In the genomic region with DNA sequence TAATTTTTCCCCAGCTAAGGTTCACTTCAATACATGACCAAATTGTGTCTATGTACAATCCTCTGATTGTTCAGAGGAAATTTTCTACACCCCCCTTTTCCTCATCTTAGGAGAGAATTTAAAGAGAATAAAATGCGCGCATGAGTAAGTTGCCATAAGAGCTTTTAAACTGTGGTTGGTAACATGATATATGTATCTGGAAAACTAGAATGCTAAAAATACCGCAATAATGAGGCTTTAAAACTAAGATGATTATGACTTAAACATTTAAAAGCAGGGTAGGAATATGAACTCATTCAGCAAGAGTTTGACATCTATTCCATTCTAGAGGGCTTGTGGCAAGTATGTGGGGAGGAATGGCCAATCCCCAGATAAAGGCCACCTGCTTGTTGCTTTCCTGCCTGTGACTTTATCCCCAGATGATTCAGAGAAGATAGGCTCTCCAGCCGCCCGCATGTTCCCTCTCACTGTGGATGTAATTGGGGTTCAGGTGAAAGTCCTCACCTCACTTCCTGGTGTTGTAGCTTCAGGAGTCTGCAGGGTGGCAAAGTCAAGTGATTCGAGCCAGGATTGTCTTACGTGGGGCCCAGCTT, we compare ENCODE assay signal across 14 cellular contexts. TPM values are rescaled to one million over a fixed set of nuclear protein-coding genes. Genes with fewer than 3 reads are reported as not detected.
DNase-seq lines count a peak whose midpoint lies in the region; ATAC-seq, FAIRE-seq and TF ChIP-seq lines count a peak whose summit lies in the region.
"Had no signal": no experiment of that assay in that cellular context is flagged by ENCODE, and none has a peak within 500 bp of the region (broad histone marks: within the 10 kb centered on the region; RNA-seq: fewer than 3 reads in every experiment).

No MANE protein-coding gene starts in this region.

- TF ChIP-seq EP300 in H1 (IDR thresholded peaks at IDR 0.05; ENCODE audit: borderline replicate concordance in 1 of 2, low read depth in 2 of 2, low read length in 2 of 2) (no peak), gastroesophageal sphincter (IDR thresholded peaks at IDR 0.05) (no peak)

- no peaks in the 10 kb centered on the region for H3K27me3 ChIP-seq in PC-9 (ENCODE audit: insufficient read depth, low read depth)
- no peaks in the 10 kb centered on the region for H3K27me3 ChIP-seq in H1 (replicated peaks in 1 of 4; ENCODE audit: control insufficient read depth in 3 of 4, extremely low read depth in 1 of 4, insufficient read depth in 3 of 4, low read length in 3 of 4)
- H3K27me3 ChIP-seq in parathyroid adenoma (ENCODE audit: control insufficient read depth, insufficient read depth, low read length), result no peaks in the 10 kb centered on the region
- H3K27me3 ChIP-seq in gastroesophageal sphincter, result peaks cover 8% of the 10 kb centered on the region
- H3K27me3 ChIP-seq: dorsolateral prefrontal cortex, upper lobe of right lung had no signal

- H3K4me2 ChIP-seq in PC-9 (0 out of 2 replicates have a peak overlapping the region, but pooled peaks have one; percentile 16), H1 (ENCODE audit: insufficient read depth in 1 of 2, low read depth in 2 of 2, low read length in 2 of 2) (no peak overlapping the region), parathyroid adenoma (ENCODE audit: low read length) (peak overlapping the region; percentile 20)

- DNase-seq in ELR (ENCODE audit: low read depth), result peak; percentile 64
- DNase-seq in PC-9, result peak; percentile 30 to 44
- DNase-seq in H1 (ENCODE audit: low read depth in 1 of 2, low spot score in 2 of 2), result no peak
- DNase-seq in activated CD4-positive, alpha-beta T cell treated with anti-CD3 and anti-CD28 coated beads, Interleukin-2, amount 50 U/mL, for 4 hours, result no peak
- DNase-seq: DMS153; dorsolateral prefrontal cortex; stimulated activated CD4-positive, alpha-beta T cell treated with anti-CD3 and anti-CD28 coated beads, Interleukin-2, amount 100 ng/mL, for 24 hours; stimulated activated CD8-positive, alpha-beta memory T cell treated with anti-CD3 and anti-CD28 coated beads, Interleukin-4, amount 100 ng/mL, for 48 hours; T-helper 9 cell; upper lobe of right lung had no signal

- H3K27ac ChIP-seq in PC-9 (no peak overlapping the region), H1 (ENCODE audit: low read depth, low read length) (no peak overlapping the region), parathyroid adenoma (peak overlapping the region; percentile 67), gastroesophageal sphincter (no peak overlapping the region)
- H3K27ac ChIP-seq: upper lobe of right lung had no signal

- H3K56ac ChIP-seq in H1 (replicated peaks; ENCODE audit: insufficient read length, low read depth, low read length), result no peak overlapping the region

- ATAC-seq in HG02759 (IDR thresholded peaks at IDR 0.05; ENCODE audit: unreplicated experiment) (no peak), GM19395 (IDR thresholded peaks at IDR 0.05; ENCODE audit: unreplicated experiment) (no peak), gastroesophageal sphincter (no peak)

- POLR2A ChIA-PET in PC-9 (lab: Charles Lee; ENCODE audit: unreplicated experiment), result interaction anchor here (0.6 kb wide), 1 partner anchor 255 kb away, joined by 11 read pairs; a partner anchor contains a TSS
- POLR2A ChIA-PET in H1 (lab: Charles Lee; ENCODE audit: partially characterized antibody), result no interaction called here

- H3F3A ChIP-seq in PC-9 (ENCODE audit: insufficient read depth, low read depth), result peaks cover 6% of the 10 kb centered on the region

- WGBS in H1 (ENCODE audit: extremely low coverage in 1 of 2, insufficient coverage in 1 of 2, insufficient read length in 1 of 2, insufficient replicate concordance in 2 of 2, low coverage in 1 of 2, low lambda C conversion rate in 2 of 2, missing lambda C conversion rate in 1 of 2), 2 experiments, result 84% methylated on average over 7 of the region's 7 CpGs; no CpG with 5 or more reads in 1 of the 2 experiments
- 88 to 89% methylated on average over 5 to 7 of the region's 7 CpGs for WGBS in gastroesophageal sphincter (ENCODE audit: low coverage in 1 of 2), 2 donors

- peak overlapping the region; percentile 29 for H4K91ac ChIP-seq in H1 (replicated peaks; ENCODE audit: insufficient read length, low read length)

- no peak overlapping the region for H2BK5ac ChIP-seq in H1 (ENCODE audit: low read depth, low read length)

- H3K36me3 ChIP-seq in PC-9 (ENCODE audit: low read depth) (no peaks in the 10 kb centered on the region), H1 (ENCODE audit: control insufficient read depth in 2 of 4, insufficient read depth in 4 of 4, low read length in 3 of 4) (no peaks in the 10 kb centered on the region), parathyroid adenoma (ENCODE audit: control insufficient read depth, insufficient read depth, low read length) (no peaks in the 10 kb centered on the region), gastroesophageal sphincter (no peaks in the 10 kb centered on the region)
- H3K36me3 ChIP-seq: upper lobe of right lung had no signal

- peak overlapping the region; percentile 21 for H3K4ac ChIP-seq in H1 (replicated peaks; ENCODE audit: insufficient read length, low read depth, low read length)

- H3K18ac ChIP-seq in H1 (ENCODE audit: extremely low read depth, low read length), result no peak overlapping the region

- intact Hi-C loops in PC-9 (cut with micrococcal nuclease; ENCODE audit: unreplicated experiment), result loop anchor here (1.0 kb wide), 3 partner anchors 59 to 501 kb away; no protein-coding TSS in a partner anchor

- H4K8ac ChIP-seq in H1 (ENCODE audit: extremely low read depth, insufficient read depth, low read length), result no peak overlapping the region

- H4K20me1 ChIP-seq in PC-9 (ENCODE audit: insufficient read depth) (no peaks in the 10 kb centered on the region), H1 (replicated peaks in 1 of 2; ENCODE audit: control insufficient read depth in 1 of 2, insufficient read depth in 2 of 2, low read length in 2 of 2) (no peaks in the 10 kb centered on the region)

- no peak overlapping the region for H2BK120ac ChIP-seq in H1 (replicated peaks; ENCODE audit: low read depth, low read length)

- no peak overlapping the region for H3K14ac ChIP-seq in H1 (ENCODE audit: insufficient read length)

- H3K9ac ChIP-seq in H1 (replicated peaks in 1 of 4; ENCODE audit: extremely low read depth in 1 of 4, low read depth in 3 of 4, low read length in 3 of 4) (no peak overlapping the region), parathyroid adenoma (no peak overlapping the region)

- H4K5ac ChIP-seq in H1 (ENCODE audit: insufficient read length, low read depth, low read length), result no peak overlapping the region

- H3K9me2 ChIP-seq in PC-9 (ENCODE audit: insufficient read depth), result no peaks in the 10 kb centered on the region

- H3K4me3 ChIP-seq in PC-9, result no peak overlapping the region
- no peak overlapping the region for H3K4me3 ChIP-seq in H1 (ENCODE audit: extremely low read depth in 1 of 4, insufficient read depth in 2 of 4, low read depth in 3 of 4, low read length in 4 of 4)
- no peak overlapping the region for H3K4me3 ChIP-seq in parathyroid adenoma (ENCODE audit: low read depth, low read length)
- no peak overlapping the region for H3K4me3 ChIP-seq in gastroesophageal sphincter
- H3K4me3 ChIP-seq: dorsolateral prefrontal cortex, upper lobe of right lung had no signal

- no peaks in the 10 kb centered on the region for H3K23me2 ChIP-seq in H1 (ENCODE audit: low read depth, low read length)

- TF ChIP-seq POLR2A in H1 (IDR thresholded peaks at IDR 0.05; ENCODE audit: control extremely low read depth in 1 of 2, low read depth in 2 of 2, low read length in 2 of 2) (no peak), gastroesophageal sphincter (IDR thresholded peaks at IDR 0.05) (no peak)

- no peaks in the 10 kb centered on the region for H3K79me1 ChIP-seq in H1 (ENCODE audit: low read depth, low read length)

- CTCF ChIA-PET in PC-9 (lab: Charles Lee), result interaction anchor here (0.5 to 3.4 kb wide), 26 partner anchors 9 to 701 kb away, joined by 3 to 35 read pairs (median 5); a partner anchor contains a TSS
- CTCF ChIA-PET in H1 (lab: Charles Lee; ENCODE audit: partially characterized antibody), result interaction anchor here (0.6 to 4.9 kb wide), 67 partner anchors 11 to 707 kb away, joined by 3 to 60 read pairs (median 5); a partner anchor contains a TSS

- no TSS peak for BruUV-seq in PC-9 (replicated peaks; lab: Mats Ljungman, UMichigan)

- TF ChIP-seq CTCF in PC-9 (conservative IDR thresholded peaks at IDR 0.05), result no peak; the same call in 1 of the 2 replicates
- TF ChIP-seq CTCF in H1 (IDR thresholded peaks at IDR 0.05; ENCODE audit: control extremely low read depth in 1 of 3, insufficient read depth in 1 of 3, low read depth in 1 of 3, low read length in 3 of 3), result no peak
- no peak for TF ChIP-seq CTCF in parathyroid adenoma (IDR thresholded peaks at IDR 0.05)
- TF ChIP-seq CTCF in gastroesophageal sphincter (IDR thresholded peaks at IDR 0.05), result no peak

- 0 out of 2 replicates have a peak overlapping the region, but pooled peaks have one; percentile 10 for H2BK15ac ChIP-seq in H1 (ENCODE audit: low read length)

- H3K79me2 ChIP-seq in PC-9 (ENCODE audit: low read depth), result no peaks in the 10 kb centered on the region
- H3K79me2 ChIP-seq in H1 (ENCODE audit: control insufficient read depth in 1 of 2, insufficient read depth in 2 of 2, low read length in 2 of 2), result no peaks in the 10 kb centered on the region
- H3K79me2 ChIP-seq in parathyroid adenoma, result no peaks in the 10 kb centered on the region

- H2BK12ac ChIP-seq in H1 (ENCODE audit: low read depth, low read length), result peak overlapping the region; percentile 55; the same call in 1 of the 2 replicates

- no peak overlapping the region for H2AK5ac ChIP-seq in H1 (ENCODE audit: low read depth, low read length)

- no peak overlapping the region for H3K23ac ChIP-seq in H1 (ENCODE audit: insufficient read length)

- peaks cover 10% of the 10 kb centered on the region for H3K4me1 ChIP-seq in PC-9 (replicated peaks; ENCODE audit: insufficient read depth)
- H3K4me1 ChIP-seq in H1 (replicated peaks in 1 of 4; ENCODE audit: control insufficient read depth in 3 of 4, insufficient read depth in 4 of 4, low read length in 3 of 4), result peaks cover 0 to 8% (median 2%) of the 10 kb centered on the region in 4 experiments; a peak in 4 of 7 replicates
- peaks cover 34% of the 10 kb centered on the region for H3K4me1 ChIP-seq in parathyroid adenoma
- H3K4me1 ChIP-seq in gastroesophageal sphincter, result peaks cover 0 to 28% (median 0%) of the 10 kb centered on the region in 3 donors

- H3K9me3 ChIP-seq in PC-9 (ENCODE audit: insufficient read depth, low read depth) (no peaks in the 10 kb centered on the region), H1 (ENCODE audit: insufficient read depth in 2 of 2, low read depth in 1 of 2, low read length in 1 of 2) (no peaks in the 10 kb centered on the region), parathyroid adenoma (ENCODE audit: control insufficient read depth, low read length) (no peaks in the 10 kb centered on the region), gastroesophageal sphincter (no peaks in the 10 kb centered on the region)
- H3K9me3 ChIP-seq: upper lobe of right lung had no signal

- TF ChIP-seq RAD21 in H1 (IDR thresholded peaks at IDR 0.05 in 1 of 2, conservative IDR thresholded peaks at IDR 0.05 in 1 of 2; ENCODE audit: low read depth in 2 of 2, low read length in 2 of 2), result no peak

- H2BK20ac ChIP-seq in H1 (ENCODE audit: low read length), result no peak overlapping the region

- H2AFZ ChIP-seq in PC-9 (no peak overlapping the region), H1 (ENCODE audit: low read length) (no peak overlapping the region), parathyroid adenoma (peak overlapping the region; percentile 23)

- no peak for FAIRE-seq in H1 (lab: Jason Lieb, UNC)

RNA-seq across cellular contexts. Expression of a gene that starts 26.5 kb away (rescaled TPM):
- total RNA-seq in PC-9 (2021) (not detected in 2 replicates), gastroesophageal sphincter (10 to 100 TPM in 1 of 4 donors, 1 to 10 TPM in 2, under 1 TPM in 1; 0.31 to 12.9 (median 5.5) TPM)
- total RNA-seq in H1 (2021; fragmentation: NEBNext Ultra II Directional; extraction: Animal tissue kit (Norgen Biotek cat#: 25700)), result 95.2 and 97.7 TPM in 2 replicates
- polyA plus RNA-seq in H1 (2011; rRNA removed), result 66.2 and 104 TPM in 2 replicates
- 91.7 TPM for polyA plus RNA-seq in H1 (2011; cell fraction: cytosol; rRNA removed)
- 24.6 TPM for polyA plus RNA-seq in H1 (2011; cell fraction: nucleus; rRNA removed)
- polyA plus RNA-seq in H1 (2012, experiment 1 of 2), result 70.7 to 85.8 TPM (median 73.4 TPM) in 4 replicates
- polyA plus RNA-seq in H1 (2012, experiment 2 of 2), result 56.0 TPM
- polyA plus RNA-seq in H1 (2013, experiment 1 of 2), result 163 TPM
- 165 TPM for polyA plus RNA-seq in H1 (2013, experiment 2 of 2)
- 11.9 and 14.6 TPM in 2 replicates for polyA minus RNA-seq in H1 (2011; rRNA and poly(A)+ RNA removed)
- polyA minus RNA-seq in H1 (2011; cell fraction: cytosol; rRNA and poly(A)+ RNA removed), result 30.3 TPM
- 21.8 TPM for polyA minus RNA-seq in H1 (2011; cell fraction: nucleus; rRNA and poly(A)+ RNA removed)

Comparison
In these comparisons a context has a peak if more than half of its experiments do, and no peak if none do; other contexts are left out.
1. DNase-seq: peak in ELR (single experiment) and PC-9 (2 of 2); none in H1 (0 of 2) and activated CD4-positive, alpha-beta T cell treated with anti-CD3 and anti-CD28 coated beads, Interleukin-2, amount 50 U/mL, for 4 hours (0 of 2).
2. H3K4me2 ChIP-seq: peak in PC-9 (single experiment) and parathyroid adenoma (single experiment); none in H1 (0 of 2).